Comparison of ENCODE assay signal across 10 cellular contexts in genomic region chr5:135031146-135031812, GRCh38. TPM values are rescaled to one million over a fixed set of nuclear protein-coding genes. Genes with fewer than 3 reads are reported as not detected.
A peak's percentile ranks its signal among the peaks of the same experiment; 100 is the strongest.
DNase-seq lines count a peak whose midpoint lies in the region; ATAC-seq and TF ChIP-seq lines count a peak whose summit lies in the region.
"Had no signal": no experiment of that assay in that cellular context is flagged by ENCODE, and none has a peak within 500 bp of the region (broad histone marks: within the 10 kb centered on the region; RNA-seq: fewer than 3 reads in every experiment).

No MANE protein-coding gene starts in this region.

- in situ Hi-C loops in Panc1 (cut with HindIII; ENCODE audit: low pct_unique_long_range_greater_than_20kb, low sequenced_read_pairs) = no loop called here

- CTCF ChIA-PET in Panc1 (lab: Charles Lee) = interaction anchor here (0.7 kb wide), 1 partner anchor 173 kb away, joined by 4 read pairs; no protein-coding TSS in a partner anchor

- ATAC-seq in Panc1 = peak; percentile 40
- no peak for ATAC-seq in HG03469 (IDR thresholded peaks at IDR 0.05; ENCODE audit: unreplicated experiment)

- H3K4me1 ChIP-seq in ES-I3 (ENCODE audit: insufficient read depth, low read length) (peaks cover 14% of the 10 kb centered on the region), Panc1 (ENCODE audit: control insufficient read depth, insufficient read depth, low read length) (peaks cover 25% of the 10 kb centered on the region)

- H3K36me3 ChIP-seq in ES-I3 (ENCODE audit: insufficient read depth, low read length) (no peaks in the 10 kb centered on the region), Panc1 (ENCODE audit: control insufficient read depth, insufficient read depth, low read length) (peaks cover 4% of the 10 kb centered on the region; the same call in 1 of the 2 replicates)

- peaks cover 6% of the 10 kb centered on the region for H3K36me3 Mint-ChIP-seq in endothelial cell (ENCODE audit: low read depth, unreplicated experiment)
- peaks cover 9% of the 10 kb centered on the region for H3K36me3 Mint-ChIP-seq in progenitor cell of endocrine pancreas (ENCODE audit: insufficient read depth)

- H3K9ac ChIP-seq in ES-I3 (ENCODE audit: low read depth, low read length) = peak overlapping the region; percentile 55; the same call in 1 of the 2 replicates

- H3K4me3 ChIP-seq in Panc1 (ENCODE audit: low read depth in 2 of 2, low read length in 2 of 2) = peak overlapping the region; percentile 76 to 96

- BruUV-seq in Panc1 (replicated peaks; lab: Mats Ljungman, UMichigan) = no TSS peak

- H3K9me3 Mint-ChIP-seq in endothelial cell (ENCODE audit: unreplicated experiment) = no peaks in the 10 kb centered on the region
- no peaks in the 10 kb centered on the region for H3K9me3 Mint-ChIP-seq in progenitor cell of endocrine pancreas (ENCODE audit: low read depth)

- POLR2A ChIA-PET in Panc1 (lab: Charles Lee) = interaction anchor here (0.5 to 0.6 kb wide), 2 partner anchors 94 to 150 kb away, joined by 3 read pairs; no protein-coding TSS in a partner anchor

- no peak for DNase-seq in Panc1 (ENCODE audit: low read depth, low spot score)
- no peak for DNase-seq in endothelial cell (ENCODE audit: low spot score)
- no peak for DNase-seq in progenitor cell of endocrine pancreas (ENCODE audit: low spot score, unreplicated experiment)
- DNase-seq in HPDE6-E6E7 (ENCODE audit: extremely low spot score) = no peak
- no peak for DNase-seq in mucosa of gallbladder (ENCODE audit: low spot score)
- no peak for DNase-seq in OCI-M2 (lab: John Stamatoyannopoulos, UW; ENCODE audit: unreplicated experiment)
- DNase-seq: substantia nigra had no signal

- TF ChIP-seq CTCF in Panc1 (IDR thresholded peaks at IDR 0.05) (no peak), endothelial cell (IDR thresholded peaks at IDR 0.05; ENCODE audit: unreplicated experiment) (no peak), progenitor cell of endocrine pancreas (IDR thresholded peaks at IDR 0.05; ENCODE audit: unreplicated experiment) (no peak)

- H3K4me3 Mint-ChIP-seq in endothelial cell (ENCODE audit: unreplicated experiment) (peak overlapping the region; percentile 65), progenitor cell of endocrine pancreas (ENCODE audit: low read depth) (peak overlapping the region; percentile 55)

- H3K27me3 Mint-ChIP-seq in endothelial cell (ENCODE audit: unreplicated experiment) (peaks cover 41% of the 10 kb centered on the region), progenitor cell of endocrine pancreas (peaks cover 72% of the 10 kb centered on the region)

- H3K27ac Mint-ChIP-seq in endothelial cell (ENCODE audit: unreplicated experiment) (no peak overlapping the region), progenitor cell of endocrine pancreas (no peak overlapping the region)

- H3K4me1 Mint-ChIP-seq in endothelial cell (ENCODE audit: unreplicated experiment) (peaks cover 25% of the 10 kb centered on the region), progenitor cell of endocrine pancreas (ENCODE audit: low read depth) (peaks cover 21% of the 10 kb centered on the region)

- intact Hi-C loops in Panc1 (cut with micrococcal nuclease; ENCODE audit: unreplicated experiment) = loop anchor here (5.0 kb wide), 1 partner anchor 161 kb away; no protein-coding TSS in a partner anchor

- peak overlapping the region; percentile 92 for H3K27ac ChIP-seq in Panc1 (ENCODE audit: low read length)

- no peaks in the 10 kb centered on the region for H3K27me3 ChIP-seq in Panc1 (ENCODE audit: control insufficient read depth, insufficient read depth, low read length)

- H3K9me3 ChIP-seq in ES-I3 (ENCODE audit: control insufficient read depth, insufficient read depth, low read length) (no peaks in the 10 kb centered on the region), Panc1 (ENCODE audit: control insufficient read depth, insufficient read depth, low read depth, low read length) (no peaks in the 10 kb centered on the region)

RNA-seq across cellular contexts. Expression of gene PITX1, which starts 2.7 kb away (rescaled TPM):
- total RNA-seq in Panc1 (2021; ENCODE audit: unreplicated experiment) (41.5 TPM), endothelial cell (ENCODE audit: unreplicated experiment) (0.87 TPM), progenitor cell of endocrine pancreas (12.5 and 16.2 TPM in 2 replicates), mucosa of gallbladder (7.3 TPM)
- polyA plus RNA-seq in Panc1 (2012; ENCODE audit: insufficient read length) = 72.4 TPM
- total RNA-seq: mononuclear cell had no signal
